In the genomic region with DNA sequence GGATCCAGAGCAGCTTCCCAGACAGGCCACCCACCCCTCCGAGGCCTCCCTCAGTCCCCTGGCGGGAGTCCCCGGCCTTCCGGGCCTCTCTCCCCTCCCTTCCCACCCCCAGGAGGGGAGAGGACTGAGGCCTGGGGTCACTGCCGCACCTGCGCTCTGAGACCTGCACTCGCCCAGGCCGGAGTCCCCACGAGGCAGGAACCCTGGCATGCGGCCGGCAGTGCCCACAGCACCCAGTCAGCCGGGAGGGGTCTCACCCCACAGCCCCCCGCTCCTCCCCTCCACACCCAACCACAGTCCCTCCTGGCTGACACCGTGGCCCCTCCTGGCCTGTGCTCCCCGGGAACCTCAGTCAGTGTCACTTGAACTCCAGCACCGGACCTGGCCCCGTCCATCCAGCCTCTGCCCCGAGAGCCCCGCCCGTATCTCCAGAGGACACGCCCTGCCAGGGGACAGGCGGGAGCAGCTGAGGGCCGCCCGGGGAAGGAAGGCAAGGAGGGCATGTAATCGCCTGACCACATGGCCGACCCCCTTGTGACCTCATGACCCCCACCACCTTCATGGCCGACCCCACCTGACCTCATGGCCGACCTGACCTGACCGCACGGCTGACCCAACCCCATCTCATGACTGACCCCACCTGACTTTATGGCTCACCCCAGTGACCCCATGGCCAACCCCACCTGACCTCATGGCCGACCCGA, we compare ENCODE assay signal across 12 cellular contexts. TPM values are rescaled to one million over a fixed set of nuclear protein-coding genes. Genes with fewer than 3 reads are reported as not detected.
DNase-seq lines count a peak whose midpoint lies in the region; ATAC-seq, FAIRE-seq and TF ChIP-seq lines count a peak whose summit lies in the region.
"Had no signal": no experiment of that assay in that cellular context is flagged by ENCODE, and none has a peak within 500 bp of the region (broad histone marks: within the 10 kb centered on the region; RNA-seq: fewer than 3 reads in every experiment).

No MANE protein-coding gene starts in this region.

- peaks cover 23% of the 10 kb centered on the region for H3K4me1 ChIP-seq in CD4-positive, CD25-positive, alpha-beta regulatory T cell (ENCODE audit: control insufficient read depth, insufficient read depth, low read length, poor library complexity, severe bottlenecking)
- H3K4me1 ChIP-seq in HUES6 (ENCODE audit: control insufficient read depth, insufficient read depth, low read length): peaks cover 17% of the 10 kb centered on the region; the same call in 1 of the 2 replicates
- H3K4me1 ChIP-seq in K562 (replicated peaks in 1 of 2; ENCODE audit: control insufficient read depth in 2 of 2, insufficient read depth in 2 of 2, low read length in 2 of 2): peaks cover 0 to 82% of the 10 kb centered on the region in 2 experiments; a peak in 3 of 5 replicates
- peaks cover 0 to 21% of the 10 kb centered on the region in 2 donors for H3K4me1 ChIP-seq in naive thymus-derived CD4-positive, alpha-beta T cell (ENCODE audit: control insufficient read depth in 2 of 2, insufficient read depth in 2 of 2, low read length in 2 of 2)

- no peaks in the 10 kb centered on the region for H3K9me3 Mint-ChIP-seq in CD4-positive, CD25-positive, alpha-beta regulatory T cell
- peaks cover 0 to 1% (median 0%) of the 10 kb centered on the region in 11 donors for H3K9me3 Mint-ChIP-seq in naive thymus-derived CD4-positive, alpha-beta T cell

- CTCF ChIA-PET in K562 (lab: Yijun Ruan, JAX; ENCODE audit: low intra/inter-chr PET ratio): no interaction called here
- CTCF ChIA-PET in naive thymus-derived CD4-positive, alpha-beta T cell (lab: Charles Lee): no interaction called here

- no peak overlapping the region; the same call in 1 of the 2 replicates for H3K4me2 ChIP-seq in K562 (ENCODE audit: insufficient read depth, low read length)

- in situ Hi-C loops in K562 (cut with MboI): no loop called here

- H3K9me3 ChIP-seq in CD4-positive, CD25-positive, alpha-beta regulatory T cell (ENCODE audit: control insufficient read depth in 2 of 2, low read length in 2 of 2): no peaks in the 10 kb centered on the region
- H3K9me3 ChIP-seq in HUES6 (ENCODE audit: control insufficient read depth, insufficient read depth, low read depth, low read length): no peaks in the 10 kb centered on the region
- H3K9me3 ChIP-seq in K562 (replicated peaks; ENCODE audit: control insufficient read depth, insufficient read depth, low read depth, low read length): no peaks in the 10 kb centered on the region
- H3K9me3 ChIP-seq in naive thymus-derived CD4-positive, alpha-beta T cell (ENCODE audit: control insufficient read depth in 2 of 3, low read length in 3 of 3): no peaks in the 10 kb centered on the region
- no peaks in the 10 kb centered on the region for H3K9me3 ChIP-seq in WERI-Rb-1 (ENCODE audit: severe bottlenecking)

- H3K27me3 Mint-ChIP-seq in CD4-positive, CD25-positive, alpha-beta regulatory T cell: no peaks in the 10 kb centered on the region
- H3K27me3 Mint-ChIP-seq in naive thymus-derived CD4-positive, alpha-beta T cell: no peaks in the 10 kb centered on the region

- no peak for ATAC-seq in CD4-positive, CD25-positive, alpha-beta regulatory T cell (ENCODE audit: low read depth in 2 of 2)
- ATAC-seq in K562 (peak; percentile 82), GM19455 (IDR thresholded peaks at IDR 0.05; ENCODE audit: unreplicated experiment) (no peak)
- no peak for ATAC-seq in naive thymus-derived CD4-positive, alpha-beta T cell

- intact Hi-C loops in K562 (cut with micrococcal nuclease): no loop called here
- intact Hi-C loops in naive thymus-derived CD4-positive, alpha-beta T cell (cut with micrococcal nuclease): loop anchor here in 1 of 2 donors (1.0 kb wide), 3 partner anchors 12 to 56 kb away; a partner anchor contains a TSS

- no peaks in the 10 kb centered on the region for H3K27me3 ChIP-seq in CD4-positive, CD25-positive, alpha-beta regulatory T cell (ENCODE audit: control insufficient read depth, insufficient read depth, low read length)
- H3K27me3 ChIP-seq in HUES6 (ENCODE audit: control insufficient read depth, insufficient read depth, low read length): no peaks in the 10 kb centered on the region
- peaks cover 25 to 41% of the 10 kb centered on the region in 2 experiments for H3K27me3 ChIP-seq in K562 (ENCODE audit: control insufficient read depth in 2 of 2, insufficient read depth in 2 of 2, low read length in 2 of 2)
- H3K27me3 ChIP-seq in naive thymus-derived CD4-positive, alpha-beta T cell (ENCODE audit: control insufficient read depth in 2 of 2, insufficient read depth in 2 of 2, low read length in 2 of 2): no peaks in the 10 kb centered on the region
- H3K27me3 ChIP-seq in WERI-Rb-1 (ENCODE audit: insufficient read depth, low read depth, severe bottlenecking): no peaks in the 10 kb centered on the region

- TF ChIP-seq EP300 in K562 (IDR thresholded peaks at IDR 0.05; ENCODE audit: low read length): no peak

- H3K9me1 ChIP-seq in K562 (ENCODE audit: control insufficient read depth, insufficient read depth, low read length): no peaks in the 10 kb centered on the region

- H3K79me2 ChIP-seq in K562 (ENCODE audit: control insufficient read depth, insufficient read depth, low read length): no peaks in the 10 kb centered on the region

- no peaks in the 10 kb centered on the region for H3K36me3 Mint-ChIP-seq in CD4-positive, CD25-positive, alpha-beta regulatory T cell
- no peaks in the 10 kb centered on the region for H3K36me3 Mint-ChIP-seq in naive thymus-derived CD4-positive, alpha-beta T cell

- peaks cover 0 to 16% (median 5%) of the 10 kb centered on the region in 4 donors for H3K4me1 Mint-ChIP-seq in CD4-positive, CD25-positive, alpha-beta regulatory T cell
- peaks cover 6 to 21% (median 8%) of the 10 kb centered on the region in 7 donors for H3K4me1 Mint-ChIP-seq in naive thymus-derived CD4-positive, alpha-beta T cell

- no peak overlapping the region for H2AFZ ChIP-seq in K562 (ENCODE audit: low read depth, low read length)

- no peaks in the 10 kb centered on the region for H3K36me3 ChIP-seq in CD4-positive, CD25-positive, alpha-beta regulatory T cell (ENCODE audit: control insufficient read depth, insufficient read depth, low read length)
- H3K36me3 ChIP-seq in HUES6 (ENCODE audit: control insufficient read depth, insufficient read depth, low read length): no peaks in the 10 kb centered on the region
- no peaks in the 10 kb centered on the region for H3K36me3 ChIP-seq in K562 (ENCODE audit: control insufficient read depth, insufficient read depth, low read length)
- no peaks in the 10 kb centered on the region for H3K36me3 ChIP-seq in naive thymus-derived CD4-positive, alpha-beta T cell (ENCODE audit: control insufficient read depth in 2 of 3, insufficient read depth in 3 of 3, low read length in 3 of 3)
- H3K36me3 ChIP-seq in WERI-Rb-1: no peaks in the 10 kb centered on the region

- H4K20me1 ChIP-seq in K562 (replicated peaks; ENCODE audit: control insufficient read depth, insufficient read depth, low read length): peaks cover 8% of the 10 kb centered on the region; the same call in 1 of the 2 replicates

- TF ChIP-seq RAD21 in K562 (CRISPR knock-in tag; conservative IDR thresholded peaks at IDR 0.05 in 1 of 2, IDR thresholded peaks at IDR 0.05 in 1 of 2): no peak

- no peak overlapping the region for H3K4me3 ChIP-seq in CD4-positive, CD25-positive, alpha-beta regulatory T cell (ENCODE audit: low read depth, low read length)
- H3K4me3 ChIP-seq in HUES6 (ENCODE audit: low read depth, low read length) (no peak overlapping the region), K562 (no peak overlapping the region), WERI-Rb-1 (ENCODE audit: low read depth, low read length) (no peak overlapping the region)
- H3K4me3 ChIP-seq in naive thymus-derived CD4-positive, alpha-beta T cell (ENCODE audit: low read length): no peak overlapping the region

- no peak overlapping the region for H3K4me3 Mint-ChIP-seq in CD4-positive, CD25-positive, alpha-beta regulatory T cell
- H3K4me3 Mint-ChIP-seq in naive thymus-derived CD4-positive, alpha-beta T cell: peak overlapping the region in 6 of 10 donors; percentile 11 to 69 (median 46)

- BruUV-seq in K562 (replicated peaks; lab: Mats Ljungman, UMichigan): no TSS peak

- H3K27ac Mint-ChIP-seq in CD4-positive, CD25-positive, alpha-beta regulatory T cell: no peak overlapping the region
- peak overlapping the region in 8 of 9 donors; percentile 47 to 99 (median 95) for H3K27ac Mint-ChIP-seq in naive thymus-derived CD4-positive, alpha-beta T cell

- TF ChIP-seq CTCF in K562 (IDR thresholded peaks at IDR 0.05 in 2 of 3, conservative IDR thresholded peaks at IDR 0.05 in 1 of 3; ENCODE audit: insufficient read depth in 2 of 3, low read depth in 1 of 3, low read length in 3 of 3) (no peak), WERI-Rb-1 (IDR thresholded peaks at IDR 0.05; ENCODE audit: low read depth, low read length) (no peak)

- peak overlapping the region; percentile 85 for H3K27ac ChIP-seq in CD4-positive, CD25-positive, alpha-beta regulatory T cell (ENCODE audit: insufficient read depth, low read length, poor library complexity, severe bottlenecking)
- H3K27ac ChIP-seq in HUES6 (ENCODE audit: low read depth, low read length): peak overlapping the region; percentile 80
- H3K27ac ChIP-seq in K562 (ENCODE audit: extremely low read depth, low read depth, low read length): no peak overlapping the region
- peak overlapping the region; percentile 83 for H3K27ac ChIP-seq in naive thymus-derived CD4-positive, alpha-beta T cell (ENCODE audit: low read depth, low read length)
- no peak overlapping the region for H3K27ac ChIP-seq in WERI-Rb-1

- POLR2A ChIA-PET in K562 (lab: Yijun Ruan, JAX): interaction anchor here (1.1 kb wide), 1 partner anchor 8 kb away, joined by 3 read pairs; no protein-coding TSS in a partner anchor
- POLR2A ChIA-PET in naive thymus-derived CD4-positive, alpha-beta T cell (lab: Charles Lee): interaction anchor here (0.9 to 1.3 kb wide), 2 partner anchors 12 to 29 kb away, joined by 3 to 6 read pairs; a partner anchor contains a TSS

- TF ChIP-seq POLR2A in K562 (conservative IDR thresholded peaks at IDR 0.05): no peak

- WGBS in K562 (ENCODE audit: insufficient coverage, low coverage, missing lambda C conversion rate): 45% methylated on average over 14 of the region's 32 CpGs

- no peak for DNase-seq in CD4-positive, CD25-positive, alpha-beta regulatory T cell
- peak; percentile 39 to 77 (median 62) for DNase-seq in K562 (ENCODE audit: extremely low read depth in 1 of 4, low spot score in 3 of 4)
- DNase-seq in naive thymus-derived CD4-positive, alpha-beta T cell: no peak
- DNase-seq in NCI-H69 (lab: John Stamatoyannopoulos, UW): no peak
- no peak for DNase-seq in NCI-H2171 (lab: John Stamatoyannopoulos, UW)
- DNase-seq in WERI-Rb-1: no peak
- DNase-seq: kidney glomerular epithelial cell, nucleus accumbens had no signal

- peak; percentile 37 for FAIRE-seq in K562 (lab: Jason Lieb, UNC)

- H3K9ac ChIP-seq in HUES6 (ENCODE audit: low read length): no peak overlapping the region
- H3K9ac ChIP-seq in K562 (ENCODE audit: insufficient read depth in 1 of 2, low read depth in 2 of 2, low read length in 2 of 2): peak overlapping the region in 1 of 2 experiments; percentile 70; a peak in 1 of 4 replicates

RNA-seq across cellular contexts. Expression of a gene that starts 28.7 kb away (rescaled TPM):
- not detected for total RNA-seq in CD4-positive, CD25-positive, alpha-beta regulatory T cell
- polyA plus RNA-seq in CD4-positive, CD25-positive, alpha-beta regulatory T cell: not detected
- 0.21 TPM in 1 of 2 replicates, not detected in the other for total RNA-seq in K562 (2011; cell fraction: chromatin; rRNA removed; ENCODE audit: low replicate concordance)
- 0.17 TPM in 1 of 2 replicates, not detected in the other for total RNA-seq in K562 (2011; cell fraction: nucleolus; rRNA removed)
- not detected in 2 replicates for total RNA-seq in K562 (2011; cell fraction: nucleoplasm; rRNA removed)
- total RNA-seq in K562 (2014; rRNA removed) (not detected in 2 replicates), K562 (2014; rRNA removed; fragmentation: Illumina TruSeq; extraction: Trizol) (not detected in 2 replicates), K562 (2015; rRNA removed; fragmentation: Illumina TruSeq; extraction: Trizol) (not detected in 2 replicates), K562 (2021) (not detected in 2 replicates)
- polyA plus RNA-seq in K562 (2011; rRNA removed) (not detected in 2 replicates), K562 (2014; fragmentation: Illumina TruSeq; extraction: Trizol) (not detected in 2 replicates), K562 (2014; fragmentation: Nextera tagmentation; extraction: Ambion mirVana) (not detected), K562 (2014; rRNA removed) (not detected in 2 replicates)
- 0.06 TPM in 1 of 2 replicates, not detected in the other for polyA plus RNA-seq in K562 (2011; cell fraction: cytosol; rRNA removed)
- polyA plus RNA-seq in K562 (2011; cell fraction: nucleus; rRNA removed): 0.07 and 0.38 TPM in 2 replicates
- polyA plus RNA-seq in K562 (2012): 0.10 TPM in 1 of 2 replicates, not detected in the other
- not detected in 2 replicates for polyA minus RNA-seq in K562 (2011; rRNA and poly(A)+ RNA removed)
- polyA minus RNA-seq in K562 (2011; cell fraction: cytosol; rRNA and poly(A)+ RNA removed): not detected in 2 replicates
- polyA minus RNA-seq in K562 (2011; cell fraction: nucleus; rRNA and poly(A)+ RNA removed): 0.13 TPM in 1 of 2 replicates, not detected in the other
- total RNA-seq in naive thymus-derived CD4-positive, alpha-beta T cell: under 1 TPM in 2 of 5 experiments, not detected in 3; 0.58 to 0.80 TPM
- polyA plus RNA-seq in naive thymus-derived CD4-positive, alpha-beta T cell: not detected
- total RNA-seq: activated CD8-positive, alpha-beta memory T cell treated with anti-CD3 and anti-CD28 coated beads for 36 hours; HT1080 had no signal

RNA-seq across cellular contexts. Expression of a gene that starts 29.1 kb away (rescaled TPM):
- total RNA-seq in CD4-positive, CD25-positive, alpha-beta regulatory T cell: 20.0 TPM
- polyA plus RNA-seq in CD4-positive, CD25-positive, alpha-beta regulatory T cell: 1 to 10 TPM; 3.0 to 6.3 (median 4.7) TPM
- total RNA-seq in K562 (2011; cell fraction: chromatin; rRNA removed; ENCODE audit: low replicate concordance): 35.9 and 114 TPM in 2 replicates
- 121 and 123 TPM in 2 replicates for total RNA-seq in K562 (2011; cell fraction: nucleolus; rRNA removed)
- 60.4 and 67.1 TPM in 2 replicates for total RNA-seq in K562 (2011; cell fraction: nucleoplasm; rRNA removed)
- 34.0 and 50.2 TPM in 2 replicates for total RNA-seq in K562 (2014; rRNA removed)
- total RNA-seq in K562 (2014; rRNA removed; fragmentation: Illumina TruSeq; extraction: Trizol): 1.0 and 1.4 TPM in 2 replicates
- total RNA-seq in K562 (2015; rRNA removed; fragmentation: Illumina TruSeq; extraction: Trizol): 10.6 and 12.2 TPM in 2 replicates
- 42.3 and 46.4 TPM in 2 replicates for total RNA-seq in K562 (2021)
- polyA plus RNA-seq in K562 (2011; rRNA removed): 13.2 and 23.8 TPM in 2 replicates
- polyA plus RNA-seq in K562 (2011; cell fraction: cytosol; rRNA removed): 21.2 and 54.5 TPM in 2 replicates
- polyA plus RNA-seq in K562 (2011; cell fraction: nucleus; rRNA removed): 125 and 192 TPM in 2 replicates
- polyA plus RNA-seq in K562 (2012): 23.9 and 32.3 TPM in 2 replicates
- 6.3 and 17.8 TPM in 2 replicates for polyA plus RNA-seq in K562 (2014; fragmentation: Illumina TruSeq; extraction: Trizol)
- under 1 TPM; 0.28 to 0.60 TPM for polyA plus RNA-seq in K562 (2014; fragmentation: Nextera tagmentation; extraction: Ambion mirVana)
- polyA plus RNA-seq in K562 (2014; rRNA removed): 52.8 and 54.9 TPM in 2 replicates
- 3.2 and 3.9 TPM in 2 replicates for polyA minus RNA-seq in K562 (2011; rRNA and poly(A)+ RNA removed)
- polyA minus RNA-seq in K562 (2011; cell fraction: cytosol; rRNA and poly(A)+ RNA removed): 12.4 and 13.6 TPM in 2 replicates
- 34.3 and 38.5 TPM in 2 replicates for polyA minus RNA-seq in K562 (2011; cell fraction: nucleus; rRNA and poly(A)+ RNA removed)
- total RNA-seq in naive thymus-derived CD4-positive, alpha-beta T cell: 10 to 100 TPM; 17.6 to 21.9 (median 19.6) TPM
- 10 to 100 TPM in 1 of 2 donors, 1 to 10 TPM in 1; 6.4 to 10.5 TPM for polyA plus RNA-seq in naive thymus-derived CD4-positive, alpha-beta T cell

Comparison
In these comparisons a context has a peak if more than half of its experiments do, and no peak if none do; other contexts are left out.
1. DNase-seq: peak in K562 (4 of 4); none in CD4-positive, CD25-positive, alpha-beta regulatory T cell (0 of 3), naive thymus-derived CD4-positive, alpha-beta T cell (0 of 9), NCI-H69 (single experiment), NCI-H2171 (single experiment) and WERI-Rb-1 (single experiment).
2. H3K27ac ChIP-seq: peak in CD4-positive, CD25-positive, alpha-beta regulatory T cell (single experiment), HUES6 (single experiment) and naive thymus-derived CD4-positive, alpha-beta T cell (single experiment); none in K562 (single experiment) and WERI-Rb-1 (single experiment).
3. H3K27ac Mint-ChIP-seq: peak in naive thymus-derived CD4-positive, alpha-beta T cell (8 of 9); none in CD4-positive, CD25-positive, alpha-beta regulatory T cell (0 of 3).
4. H3K4me3 Mint-ChIP-seq: peak in naive thymus-derived CD4-positive, alpha-beta T cell (6 of 10); none in CD4-positive, CD25-positive, alpha-beta regulatory T cell (0 of 4).